20 cellular contexts compared by ENCODE assay signal in genomic region chr19:13073263-13073662, GRCh38. TPM values are rescaled to one million over a fixed set of nuclear protein-coding genes. Genes with fewer than 3 reads are reported as not detected.
DNase-seq lines count a peak whose midpoint lies in the region; ATAC-seq and TF ChIP-seq lines count a peak whose summit lies in the region.
"Had no signal": no experiment of that assay in that cellular context is flagged by ENCODE, and none has a peak within 500 bp of the region (broad histone marks: within the 10 kb centered on the region; RNA-seq: fewer than 3 reads in every experiment).

No MANE protein-coding gene starts in this region.

- 90% methylated on average over 5 of the region's 5 CpGs for WGBS in mammary epithelial cell (ENCODE audit: low coverage, missing lambda C conversion rate)
- 82 to 87% (median 84%) methylated on average over 5 of the region's 5 CpGs for WGBS in psoas muscle, 3 donors
- 68% methylated on average over 5 of the region's 5 CpGs for WGBS in hepatocyte (ENCODE audit: low lambda C conversion rate, missing lambda C conversion rate)

- no peak overlapping the region for H3K9ac ChIP-seq in mammary epithelial cell (ENCODE audit: insufficient read depth, low read length)
- H3K9ac ChIP-seq: BLaER1 had no signal

- CTCF ChIA-PET in mammary epithelial cell (lab: Charles Lee; ENCODE audit: low non-redundant PET) = no interaction called here

- no TSS peak for BruUV-seq in mammary epithelial cell (replicated peaks; lab: Mats Ljungman, UMichigan)

- H2AFZ ChIP-seq in mammary epithelial cell (ENCODE audit: low read depth, low read length) = no peak overlapping the region
- no peak overlapping the region for H2AFZ ChIP-seq in hepatocyte
- H2AFZ ChIP-seq: GM23338 had no signal

- H3K27me3 ChIP-seq in breast epithelium (no peaks in the 10 kb centered on the region), mammary epithelial cell (ENCODE audit: insufficient read depth, low read length) (no peaks in the 10 kb centered on the region), psoas muscle (ENCODE audit: insufficient read depth in 3 of 3, low read length in 2 of 3) (no peaks in the 10 kb centered on the region), tibial artery (no peaks in the 10 kb centered on the region), hepatocyte (peaks cover 4% of the 10 kb centered on the region)
- H3K27me3 ChIP-seq: BLaER1 had no signal

- H4K20me1 ChIP-seq in mammary epithelial cell (ENCODE audit: insufficient read depth, low read length) = no peaks in the 10 kb centered on the region
- H4K20me1 ChIP-seq in hepatocyte (ENCODE audit: insufficient read depth, poor library complexity, severe bottlenecking) = no peaks in the 10 kb centered on the region

- no peaks in the 10 kb centered on the region for H3K4me1 Mint-ChIP-seq in activated T-helper 17 cell treated with anti-CD3 and anti-CD28 coated beads, Interleukin-2, amount 50 U/mL, for 72 hours
- H3K4me1 Mint-ChIP-seq: CD8-positive, alpha-beta memory T cell had no signal

- no peak overlapping the region for H3K27ac Mint-ChIP-seq in activated T-helper 17 cell treated with anti-CD3 and anti-CD28 coated beads, Interleukin-2, amount 50 U/mL, for 72 hours
- H3K27ac Mint-ChIP-seq: CD8-positive, alpha-beta memory T cell; GM23338 had no signal

- DNase-seq in breast epithelium (ENCODE audit: low spot score in 2 of 2) (no peak), mammary epithelial cell (no peak), psoas muscle (no peak), tibial artery (no peak), hepatocyte (ENCODE audit: low spot score) (no peak), NCI-H82 treated with DMSO at 0.1 percent for 48 hours (lab: John Stamatoyannopoulos, UW; ENCODE audit: unreplicated experiment) (no peak)
- DNase-seq: CD8-positive, alpha-beta memory T cell; DND-41; GF-D8; KBM-7; MV-4-11; NCI-H1417; NCI-H1930; NCI-H2171 treated with DMSO at 0.1 percent for 48 hours; NCI-H446 treated with DMSO at 0.1 percent for 48 hours had no signal

- intact Hi-C loops in breast epithelium (cut with DNase I; ENCODE audit: low total_unique reads) = no loop called here
- intact Hi-C loops in mammary epithelial cell (cut with micrococcal nuclease) = no loop called here
- intact Hi-C loops in psoas muscle (cut with DNase I) = no loop called here
- intact Hi-C loops in tibial artery (cut with DNase I; ENCODE audit: low total_unique reads) = no loop called here

- H3K9me3 ChIP-seq in breast epithelium (no peaks in the 10 kb centered on the region), mammary epithelial cell (replicated peaks; ENCODE audit: insufficient read depth, low read length) (no peaks in the 10 kb centered on the region), psoas muscle (no peaks in the 10 kb centered on the region), tibial artery (no peaks in the 10 kb centered on the region), hepatocyte (ENCODE audit: low read depth) (no peaks in the 10 kb centered on the region)
- H3K9me3 ChIP-seq: BLaER1 had no signal

- TF ChIP-seq POLR2A in breast epithelium (IDR thresholded peaks at IDR 0.05) = no peak

- H3K9me3 Mint-ChIP-seq in activated T-helper 17 cell treated with anti-CD3 and anti-CD28 coated beads, Interleukin-2, amount 50 U/mL, for 72 hours = no peaks in the 10 kb centered on the region
- H3K9me3 Mint-ChIP-seq: CD8-positive, alpha-beta memory T cell; GM23338 had no signal

- H3K4me2 ChIP-seq in mammary epithelial cell (ENCODE audit: insufficient read depth, low read depth, low read length) (no peak overlapping the region), hepatocyte (no peak overlapping the region)
- H3K4me2 ChIP-seq: BLaER1, GM23338 had no signal

- no peaks in the 10 kb centered on the region for H3K36me3 Mint-ChIP-seq in activated T-helper 17 cell treated with anti-CD3 and anti-CD28 coated beads, Interleukin-2, amount 50 U/mL, for 72 hours (ENCODE audit: low read depth)
- H3K36me3 Mint-ChIP-seq: CD8-positive, alpha-beta memory T cell had no signal

- in situ Hi-C loops in mammary epithelial cell (cut with MboI; ENCODE audit: low sequenced_read_pairs in 2 of 2) = no loop called here

- peaks cover 6% of the 10 kb centered on the region for H3K79me2 ChIP-seq in mammary epithelial cell (ENCODE audit: insufficient read depth, low read length)
- H3K79me2 ChIP-seq in hepatocyte = no peaks in the 10 kb centered on the region

- peaks cover 20 to 29% of the 10 kb centered on the region in 2 donors for H3K4me1 ChIP-seq in breast epithelium
- H3K4me1 ChIP-seq in mammary epithelial cell (ENCODE audit: insufficient read depth, low read length) = no peaks in the 10 kb centered on the region
- H3K4me1 ChIP-seq in psoas muscle = peaks cover 69% of the 10 kb centered on the region
- H3K4me1 ChIP-seq in tibial artery = peaks cover 0 to 87% (median 65%) of the 10 kb centered on the region in 4 donors
- peaks cover 38% of the 10 kb centered on the region for H3K4me1 ChIP-seq in hepatocyte (ENCODE audit: insufficient read depth)

- H3K27me3 Mint-ChIP-seq in activated T-helper 17 cell treated with anti-CD3 and anti-CD28 coated beads, Interleukin-2, amount 50 U/mL, for 72 hours = peaks cover 8% of the 10 kb centered on the region

- peak overlapping the region; percentile 71 to 83 for H3K27ac ChIP-seq in breast epithelium
- H3K27ac ChIP-seq in mammary epithelial cell (ENCODE audit: insufficient read depth, low read depth, low read length) = no peak overlapping the region
- H3K27ac ChIP-seq in cingulate gyrus (ENCODE audit: low read depth, low read length) = peak overlapping the region; percentile 99
- peak overlapping the region; percentile 90 for H3K27ac ChIP-seq in psoas muscle
- H3K27ac ChIP-seq in tibial artery = peak overlapping the region; percentile 10 to 99
- H3K27ac ChIP-seq in hepatocyte = no peak overlapping the region
- H3K27ac ChIP-seq: 22Rv1, BLaER1 had no signal

- no peak for ATAC-seq in psoas muscle
- ATAC-seq in activated T-helper 17 cell treated with anti-CD3 and anti-CD28 coated beads, Interleukin-2, amount 50 U/mL, for 72 hours (replicated peaks) = no peak
- ATAC-seq: GM23338 had no signal

- H3K9me2 ChIP-seq in hepatocyte (replicated peaks; ENCODE audit: insufficient read depth) = no peaks in the 10 kb centered on the region

- TF ChIP-seq CTCF in breast epithelium (IDR thresholded peaks at IDR 0.05) (no peak), mammary epithelial cell (conservative IDR thresholded peaks at IDR 0.05 in 1 of 2, IDR thresholded peaks at IDR 0.05 in 1 of 2; ENCODE audit: extremely low read depth in 1 of 2, insufficient read depth in 1 of 2, low read depth in 1 of 2, low read length in 2 of 2) (no peak), psoas muscle (IDR thresholded peaks at IDR 0.05) (no peak), tibial artery (IDR thresholded peaks at IDR 0.05) (no peak), hepatocyte (IDR thresholded peaks at IDR 0.05; ENCODE audit: poor library complexity) (no peak)

- dilution Hi-C loops in mammary epithelial cell (cut with HindIII; ENCODE audit: low sequenced_read_pairs) = loop anchor here (5.0 kb wide), 3 partner anchors 76 to 189 kb away; partner anchors contain the start of genes NFIX and RAD23A

- no peak overlapping the region for H3K4me3 Mint-ChIP-seq in activated T-helper 17 cell treated with anti-CD3 and anti-CD28 coated beads, Interleukin-2, amount 50 U/mL, for 72 hours
- H3K4me3 Mint-ChIP-seq: CD8-positive, alpha-beta memory T cell; GM23338 had no signal

- no peaks in the 10 kb centered on the region for H3K36me3 ChIP-seq in breast epithelium
- H3K36me3 ChIP-seq in mammary epithelial cell (ENCODE audit: insufficient read depth, low read length) = peaks cover 8% of the 10 kb centered on the region
- peaks cover 0 to 34% of the 10 kb centered on the region in 2 donors for H3K36me3 ChIP-seq in psoas muscle (ENCODE audit: insufficient read depth in 1 of 2, low read depth in 1 of 2)
- H3K36me3 ChIP-seq in tibial artery = peaks cover 14 to 50% (median 21%) of the 10 kb centered on the region in 3 donors
- H3K36me3 ChIP-seq in hepatocyte (replicated peaks; ENCODE audit: insufficient read depth, low read depth) = no peaks in the 10 kb centered on the region

- no peak overlapping the region for H3K4me3 ChIP-seq in breast epithelium
- H3K4me3 ChIP-seq in mammary epithelial cell (replicated peaks in 1 of 3; ENCODE audit: insufficient read depth in 1 of 3, low read depth in 2 of 3, low read length in 3 of 3) = no peak overlapping the region
- no peak overlapping the region for H3K4me3 ChIP-seq in psoas muscle
- no peak overlapping the region for H3K4me3 ChIP-seq in tibial artery
- H3K4me3 ChIP-seq in hepatocyte = no peak overlapping the region
- H3K4me3 ChIP-seq: BLaER1, GM23338 had no signal

RNA-seq across cellular contexts. Expression of gene LYL1, which starts 29.4 kb away (rescaled TPM):
- total RNA-seq in breast epithelium (10 to 100 TPM in 1 of 3 donors, 1 to 10 TPM in 2; 7.0 to 21.0 (median 9.2) TPM), mammary epithelial cell (not detected), psoas muscle (1 to 10 TPM; 2.1 to 4.6 (median 3.2) TPM), hepatocyte (0.36 and 0.47 TPM in 2 replicates)
- polyA plus RNA-seq in mammary epithelial cell (not detected), psoas muscle (1 to 10 TPM; 1.1 to 3.4 (median 1.1) TPM), hepatocyte (1.0 and 1.4 TPM in 2 replicates)
- not detected for polyA minus RNA-seq in mammary epithelial cell
- total RNA-seq in activated T-helper 17 cell treated with anti-CD3 and anti-CD28 coated beads, Interleukin-2, amount 50 U/mL, for 72 hours = 1 to 10 TPM; 1.1 to 1.6 TPM

RNA-seq across cellular contexts. Expression of gene TRMT1, which starts 43.3 kb away (rescaled TPM):
- total RNA-seq in breast epithelium = 10 to 100 TPM; 29.7 to 37.4 (median 31.7) TPM
- 10 to 100 TPM; 28.7 to 56.2 TPM for total RNA-seq in mammary epithelial cell
- polyA plus RNA-seq in mammary epithelial cell = 39.3 TPM
- 66.7 TPM for polyA minus RNA-seq in mammary epithelial cell
- total RNA-seq in psoas muscle = 10 to 100 TPM; 31.6 to 45.3 (median 35.1) TPM
- polyA plus RNA-seq in psoas muscle = 10 to 100 TPM; 42.3 to 87.1 (median 45.4) TPM
- total RNA-seq in hepatocyte = 21.0 and 31.2 TPM in 2 replicates
- polyA plus RNA-seq in hepatocyte = 33.4 and 45.1 TPM in 2 replicates
- total RNA-seq in activated T-helper 17 cell treated with anti-CD3 and anti-CD28 coated beads, Interleukin-2, amount 50 U/mL, for 72 hours = 10 to 100 TPM; 66.4 to 83.2 TPM

RNA-seq across cellular contexts. Expression of gene NACC1, which starts 44.8 kb away (rescaled TPM):
- 10 to 100 TPM in 2 of 3 donors, 1 to 10 TPM in 1; 8.5 to 20.5 (median 19.7) TPM for total RNA-seq in breast epithelium
- total RNA-seq in mammary epithelial cell = 100 to 1,000 TPM in 1 of 2 donors, 10 to 100 TPM in 1; 76.2 to 106 TPM
- polyA plus RNA-seq in mammary epithelial cell = 90.9 TPM
- 45.9 TPM for polyA minus RNA-seq in mammary epithelial cell
- 10 to 100 TPM; 32.1 to 48.9 (median 37.9) TPM for total RNA-seq in psoas muscle
- polyA plus RNA-seq in psoas muscle = 10 to 100 TPM; 11.9 to 63.4 (median 45.8) TPM
- 32.6 and 35.0 TPM in 2 replicates for total RNA-seq in hepatocyte
- polyA plus RNA-seq in hepatocyte = 9.7 and 11.1 TPM in 2 replicates
- total RNA-seq in activated T-helper 17 cell treated with anti-CD3 and anti-CD28 coated beads, Interleukin-2, amount 50 U/mL, for 72 hours = 10 to 100 TPM; 70.8 to 80.6 TPM

Comparison
In these comparisons a context has a peak if more than half of its experiments do, and no peak if none do; other contexts are left out.
1. H3K27ac ChIP-seq: peak in breast epithelium (2 of 2), cingulate gyrus (single experiment), psoas muscle (single experiment) and tibial artery (2 of 2); none in mammary epithelial cell (single experiment) and hepatocyte (single experiment).